30 cellular contexts compared by ENCODE assay signal in genomic region chr6:3618300-3619041, GRCh38.
"Had no signal": no experiment of that assay in that cellular context is flagged by ENCODE, and none has a peak within 500 bp of the region (broad histone marks: within the 10 kb centered on the region; RNA-seq: fewer than 3 reads in every experiment).

No MANE protein-coding gene starts in this region.

- H3K4me1 ChIP-seq: adrenal gland, body of pancreas, gastrocnemius medialis, pancreas, prostate gland, upper lobe of left lung had no signal

- H3K27ac Mint-ChIP-seq: activated CD4-positive, alpha-beta memory T cell treated with anti-CD3 and anti-CD28 coated beads for 36 hours; activated CD4-positive, alpha-beta T cell treated with anti-CD3 and anti-CD28 coated beads, Interleukin-2, amount 10 ng/mL, durations not matched to agents 24 days and 14 days; activated naive CD4-positive, alpha-beta T cell treated with anti-CD3 and anti-CD28 coated beads for 36 hours; activated naive CD8-positive, alpha-beta T cell treated with anti-CD3 and anti-CD28 coated beads for 36 hours; activated T-cell treated with anti-CD3 and anti-CD28 coated beads, Interleukin-2, amount 50 U/mL, for 72 hours; mesothelial cell of epicardium; nephron progenitor cell; stimulated activated effector memory CD8-positive, alpha-beta T cell treated with anti-CD3 and anti-CD28 coated beads, Interleukin-12 subunit alpha, Interleukin-12 subunit beta, amount 100 ng/mL, for 72 hours; stimulated activated naive CD8-positive, alpha-beta T cell treated with anti-CD3 and anti-CD28 coated beads, Interleukin-15, Interleukin-2, amounts not matched to agents 100 ng/mL and 50 ng/mL, for 24 hours had no signal

- H3K36me3 Mint-ChIP-seq: activated CD4-positive, alpha-beta memory T cell treated with anti-CD3 and anti-CD28 coated beads for 36 hours; activated naive CD8-positive, alpha-beta T cell treated with anti-CD3 and anti-CD28 coated beads for 36 hours; mesothelial cell of epicardium; naive B cell; stimulated activated effector memory CD8-positive, alpha-beta T cell treated with anti-CD3 and anti-CD28 coated beads, Interleukin-12 subunit alpha, Interleukin-12 subunit beta, amount 100 ng/mL, for 72 hours had no signal

- H3K4me3 ChIP-seq: adrenal gland, body of pancreas, gastrocnemius medialis, pancreas, prostate gland, sigmoid colon, thoracic aorta, upper lobe of left lung had no signal

- H3K9me3 Mint-ChIP-seq: activated CD4-positive, alpha-beta memory T cell treated with anti-CD3 and anti-CD28 coated beads for 36 hours; activated CD4-positive, alpha-beta T cell treated with anti-CD3 and anti-CD28 coated beads, Interleukin-2, amount 10 ng/mL, durations not matched to agents 24 days and 14 days; activated naive CD4-positive, alpha-beta T cell treated with anti-CD3 and anti-CD28 coated beads for 36 hours; activated naive CD8-positive, alpha-beta T cell treated with anti-CD3 and anti-CD28 coated beads for 36 hours; activated T-cell treated with anti-CD3 and anti-CD28 coated beads, Interleukin-2, amount 50 U/mL, for 72 hours; nephron progenitor cell; stimulated activated effector memory CD8-positive, alpha-beta T cell treated with anti-CD3 and anti-CD28 coated beads, Interleukin-12 subunit alpha, Interleukin-12 subunit beta, amount 100 ng/mL, for 72 hours; stimulated activated naive CD8-positive, alpha-beta T cell treated with anti-CD3 and anti-CD28 coated beads, Interleukin-15, Interleukin-2, amounts not matched to agents 100 ng/mL and 50 ng/mL, for 24 hours had no signal

- H3K27me3 ChIP-seq: body of pancreas, pancreas, sigmoid colon, upper lobe of left lung had no signal

- DNase-seq: activated CD4-positive, alpha-beta memory T cell treated with anti-CD3 and anti-CD28 coated beads for 36 hours; activated CD4-positive, alpha-beta T cell treated with anti-CD3 and anti-CD28 coated beads, Interleukin-2, amount 10 ng/mL, durations not matched to agents 24 days and 14 days; activated CD4-positive, CD25-positive, alpha-beta regulatory T cell treated with anti-CD3 and anti-CD28 coated beads, Interleukin-2, amount 50 U/mL, for 72 hours; activated naive CD4-positive, alpha-beta T cell treated with anti-CD3 and anti-CD28 coated beads for 36 hours; activated naive CD8-positive, alpha-beta T cell treated with anti-CD3 and anti-CD28 coated beads for 36 hours; activated T-cell treated with anti-CD3 and anti-CD28 coated beads for 4 hours; activated T-cell treated with anti-CD3 and anti-CD28 coated beads, Interleukin-2, amount 50 U/mL, for 72 hours; aorta; body of pancreas; effector CD8-positive, alpha-beta T cell; gastrocnemius medialis; glutamatergic neuron; left cardiac atrium; mammary epithelial cell; naive B cell; nephron progenitor cell; pancreas; retina; sigmoid colon; small intestine; stimulated activated CD4-positive, alpha-beta T cell treated with anti-CD3 and anti-CD28 coated beads, Interleukin-4, amount 100 ng/mL, for 24 hours; T-helper 2 cell had no signal

- H3K27ac ChIP-seq: adrenal gland, body of pancreas, epithelial cell of prostate, gastrocnemius medialis, pancreas, prostate gland, sigmoid colon, thoracic aorta, upper lobe of left lung had no signal

- H3K4me1 Mint-ChIP-seq: activated CD4-positive, alpha-beta T cell treated with anti-CD3 and anti-CD28 coated beads, Interleukin-2, amount 10 ng/mL, durations not matched to agents 24 days and 14 days; mesothelial cell of epicardium had no signal

- H3K4me3 Mint-ChIP-seq: activated CD4-positive, alpha-beta memory T cell treated with anti-CD3 and anti-CD28 coated beads for 36 hours; activated CD4-positive, alpha-beta T cell treated with anti-CD3 and anti-CD28 coated beads, Interleukin-2, amount 10 ng/mL, durations not matched to agents 24 days and 14 days; activated naive CD4-positive, alpha-beta T cell treated with anti-CD3 and anti-CD28 coated beads for 36 hours; activated naive CD8-positive, alpha-beta T cell treated with anti-CD3 and anti-CD28 coated beads for 36 hours; activated T-cell treated with anti-CD3 and anti-CD28 coated beads, Interleukin-2, amount 50 U/mL, for 72 hours; mesothelial cell of epicardium; naive B cell; nephron progenitor cell; stimulated activated effector memory CD8-positive, alpha-beta T cell treated with anti-CD3 and anti-CD28 coated beads, Interleukin-12 subunit alpha, Interleukin-12 subunit beta, amount 100 ng/mL, for 72 hours; stimulated activated naive CD8-positive, alpha-beta T cell treated with anti-CD3 and anti-CD28 coated beads, Interleukin-15, Interleukin-2, amounts not matched to agents 100 ng/mL and 50 ng/mL, for 24 hours had no signal

- H3K9me3 ChIP-seq: adrenal gland, body of pancreas, gastrocnemius medialis, pancreas, prostate gland, sigmoid colon, thoracic aorta, upper lobe of left lung had no signal

- ATAC-seq: activated T-cell treated with anti-CD3 and anti-CD28 coated beads, Interleukin-2, amount 50 U/mL, for 72 hours; body of pancreas; gastrocnemius medialis; left cardiac atrium; pancreas had no signal

- H3K36me3 ChIP-seq: adrenal gland, gastrocnemius medialis, pancreas, prostate gland, sigmoid colon, thoracic aorta, upper lobe of left lung had no signal
